In the genomic region with DNA sequence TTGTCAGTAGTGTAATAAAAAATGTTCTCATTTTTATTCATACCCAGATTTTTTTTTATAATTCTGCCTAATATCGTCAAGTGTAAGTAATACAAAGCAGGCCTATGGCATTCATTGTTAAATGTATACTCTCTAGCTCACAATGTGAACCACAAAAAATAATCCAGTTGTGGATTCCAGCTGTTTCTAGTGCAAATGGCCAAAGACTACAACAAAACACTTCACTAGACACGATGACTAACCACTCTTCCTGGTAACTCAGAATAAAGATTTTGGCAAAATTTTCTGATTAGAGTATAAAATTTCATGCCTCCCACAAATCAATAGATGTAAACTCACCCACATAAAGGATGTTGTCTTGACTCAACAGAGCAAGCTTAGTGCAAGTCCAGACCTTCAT, we compare ENCODE assay signal across 17 cellular contexts.
A peak's percentile ranks its signal among the peaks of the same experiment; 100 is the strongest.
DNase-seq lines count a peak whose midpoint lies in the region; ATAC-seq, FAIRE-seq and TF ChIP-seq lines count a peak whose summit lies in the region.
"Had no signal": no experiment of that assay in that cellular context is flagged by ENCODE, and none has a peak within 500 bp of the region (broad histone marks: within the 10 kb centered on the region; RNA-seq: fewer than 3 reads in every experiment).

No MANE protein-coding gene starts in this region.

- no peaks in the 10 kb centered on the region for H3K4me1 ChIP-seq in OCI-LY7 (ENCODE audit: insufficient read depth, low read length, poor library complexity, severe bottlenecking)
- H3K4me1 ChIP-seq: BLaER1 treated with 17β-estradiol and CSF1 and Interleukin-3, amounts not matched to agents 10 nM and 100 nM had no signal

- DNase-seq in H54 (ENCODE audit: insufficient read length, low spot score): no peak
- DNase-seq in astrocyte of the spinal cord (ENCODE audit: low read depth, low spot score): peak; percentile 43
- DNase-seq in fibroblast of peridontal ligament (ENCODE audit: extremely low read depth): peak; percentile 35
- no peak for DNase-seq in OCI-LY7 (ENCODE audit: low spot score)
- DNase-seq in SIG-M5 (lab: John Stamatoyannopoulos, UW): no peak
- DNase-seq in stimulated activated naive CD8-positive, alpha-beta T cell treated with anti-CD3 and anti-CD28 coated beads, Interleukin-15, Interleukin-2, amounts not matched to agents 100 U/mL and 50 U/mL, for 24 hours: no peak
- DNase-seq: CD4-positive, CD25-positive, alpha-beta regulatory T cell; CD8-positive, alpha-beta memory T cell; COR-L47; DMS 273 treated with DMSO at 0.1 percent for 48 hours; DMS53; DND-41; EL; HCEC 1CT had no signal

- CTCF ChIA-PET in OCI-LY7 (lab: Charles Lee; ENCODE audit: unreplicated experiment): no interaction called here

- intact Hi-C loops in OCI-LY7 (cut with micrococcal nuclease; ENCODE audit: unreplicated experiment): no loop called here

- TF ChIP-seq POLR2A in H54 (IDR thresholded peaks at IDR 0.05; ENCODE audit: low read depth, low read length): no peak

- H3K9me3 ChIP-seq in OCI-LY7 (ENCODE audit: low read length): no peaks in the 10 kb centered on the region

- POLR2A ChIA-PET in OCI-LY7 (lab: Charles Lee): interaction anchor here (0.6 kb wide), 1 partner anchor 860 kb away, joined by 3 read pairs; no protein-coding TSS in a partner anchor

- FAIRE-seq in H54 (lab: Jason Lieb, UNC): peak; percentile 73
- FAIRE-seq: GM12878 had no signal

- no peaks in the 10 kb centered on the region for H3K79me2 ChIP-seq in OCI-LY7 (ENCODE audit: insufficient read depth, low read depth, low read length)

- no peak overlapping the region for H3K27ac ChIP-seq in OCI-LY7 (ENCODE audit: low read depth, low read length, poor library complexity, severe bottlenecking)
- H3K27ac ChIP-seq: BLaER1 treated with 17β-estradiol and CSF1 and Interleukin-3, amounts not matched to agents 10 nM and 100 nM; HL-60 had no signal

- no peak overlapping the region for H2AFZ ChIP-seq in OCI-LY7 (ENCODE audit: low read length)

- H3K36me3 ChIP-seq in OCI-LY7 (ENCODE audit: insufficient read depth, low read length): no peaks in the 10 kb centered on the region
- H3K36me3 ChIP-seq: BLaER1 treated with 17β-estradiol and CSF1 and Interleukin-3, amounts not matched to agents 10 nM and 100 nM had no signal

- H3K4me2 ChIP-seq in OCI-LY7 (ENCODE audit: low read length): no peak overlapping the region
- H3K4me2 ChIP-seq: BLaER1 treated with 17β-estradiol and CSF1 and Interleukin-3, amounts not matched to agents 10 nM and 100 nM had no signal

- H3K4me3 ChIP-seq in astrocyte of the spinal cord (ENCODE audit: low read depth, low read length) (no peak overlapping the region), OCI-LY7 (ENCODE audit: low read depth, low read length, poor library complexity, severe bottlenecking) (no peak overlapping the region)
- H3K4me3 ChIP-seq: BLaER1 treated with 17β-estradiol and CSF1 and Interleukin-3, amounts not matched to agents 10 nM and 100 nM; GM12878 had no signal

- no peaks in the 10 kb centered on the region for H4K20me1 ChIP-seq in OCI-LY7 (ENCODE audit: insufficient read depth, low read length)
- H4K20me1 ChIP-seq: BLaER1 treated with 17β-estradiol and CSF1 and Interleukin-3, amounts not matched to agents 10 nM and 100 nM had no signal

- H3K9me2 ChIP-seq in OCI-LY7 (ENCODE audit: insufficient read depth, low read length): no peaks in the 10 kb centered on the region

- BruUV-seq in OCI-LY7 (replicated peaks; lab: Mats Ljungman, UMichigan): no TSS peak

- in situ Hi-C loops in astrocyte of the spinal cord (cut with HindIII; ENCODE audit: low sequenced_read_pairs): no loop called here

- TF ChIP-seq CTCF in astrocyte of the spinal cord (IDR thresholded peaks at IDR 0.05; ENCODE audit: low read depth, low read length): no peak
- no peak for TF ChIP-seq CTCF in OCI-LY7 (conservative IDR thresholded peaks at IDR 0.05; ENCODE audit: low read length)

- ATAC-seq in stimulated activated naive CD8-positive, alpha-beta T cell treated with anti-CD3 and anti-CD28 coated beads, Interleukin-15, Interleukin-2, amounts not matched to agents 100 U/mL and 50 U/mL, for 24 hours: no peak
- ATAC-seq: GM12878 had no signal

Comparison
In these comparisons a context has a peak if more than half of its experiments do, and no peak if none do; other contexts are left out.
1. DNase-seq: peak in astrocyte of the spinal cord (single experiment) and fibroblast of peridontal ligament (single experiment); none in H54 (single experiment), OCI-LY7 (single experiment), SIG-M5 (single experiment) and stimulated activated naive CD8-positive, alpha-beta T cell treated with anti-CD3 and anti-CD28 coated beads, Interleukin-15, Interleukin-2, amounts not matched to agents 100 U/mL and 50 U/mL, for 24 hours (single experiment).